25 cellular contexts compared by ENCODE assay signal in the genomic region with DNA sequence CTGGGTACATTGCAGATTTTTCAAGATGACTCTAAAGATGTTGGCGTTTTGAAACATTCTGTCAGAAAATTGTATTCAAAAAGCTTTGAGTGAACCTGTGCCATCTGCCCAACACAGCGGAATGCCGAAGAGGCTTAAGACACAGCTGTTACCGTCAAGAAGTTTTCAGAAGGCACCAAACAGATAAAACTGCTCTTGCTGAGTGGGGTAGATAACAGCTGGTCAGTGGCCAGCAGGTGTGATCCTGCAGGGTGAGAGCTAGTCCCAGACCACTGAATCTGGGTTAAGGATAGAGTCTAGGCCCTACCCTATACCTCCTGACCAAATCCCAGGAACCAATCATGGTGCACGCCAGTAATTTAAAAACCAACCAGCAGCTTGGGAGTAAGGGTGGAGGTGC.
"Had no signal": no experiment of that assay in that cellular context is flagged by ENCODE, and none has a peak within 500 bp of the region (broad histone marks: within the 10 kb centered on the region; RNA-seq: fewer than 3 reads in every experiment).

No MANE protein-coding gene starts in this region.

- H3K9me3 Mint-ChIP-seq: activated B cell treated with CpG ODN at 0.5 μM for 24 hours; activated CD4-positive, alpha-beta memory T cell treated with anti-CD3 and anti-CD28 coated beads, Interleukin-2, amount 10 ng/mL, durations not matched to agents 7 days and 5 days; activated naive CD8-positive, alpha-beta T cell treated with anti-CD3 and anti-CD28 coated beads, Interleukin-2, amount 10 ng/mL, durations not matched to agents 7 days and 5 days; activated T-cell treated with anti-CD3 and anti-CD28 coated beads, Interleukin-2, amount 50 U/mL, for 72 hours; activated T-helper 2 cell treated with anti-CD3 and anti-CD28 coated beads, Interferon-gamma antibody, Interleukin-2, Interleukin-4, amounts not matched to agents 10 μg/mL and 5 μg/mL and 100 μg/mL, durations not matched to agents 14 hours and 24 hours and 36 hours; T-helper 1 cell treated with Interleukin-12 subunit alpha and Interleukin-12 subunit beta and Interleukin-4 antibody, amounts not matched to agents 30 μg/mL and 1 μg/mL, for 36 hours had no signal

- H3K27me3 Mint-ChIP-seq: activated B cell treated with CpG ODN at 0.5 μM for 24 hours; activated CD4-positive, alpha-beta memory T cell treated with anti-CD3 and anti-CD28 coated beads, Interleukin-2, amount 10 ng/mL, durations not matched to agents 7 days and 5 days; activated naive CD8-positive, alpha-beta T cell treated with anti-CD3 and anti-CD28 coated beads, Interleukin-2, amount 10 ng/mL, durations not matched to agents 7 days and 5 days had no signal

- H3K4me1 Mint-ChIP-seq: activated B cell treated with CpG ODN at 0.5 μM for 24 hours; activated CD4-positive, alpha-beta memory T cell treated with anti-CD3 and anti-CD28 coated beads, Interleukin-2, amount 10 ng/mL, durations not matched to agents 7 days and 5 days; activated naive CD8-positive, alpha-beta T cell treated with anti-CD3 and anti-CD28 coated beads, Interleukin-2, amount 10 ng/mL, durations not matched to agents 7 days and 5 days had no signal

- H3K36me3 Mint-ChIP-seq: activated naive CD8-positive, alpha-beta T cell treated with anti-CD3 and anti-CD28 coated beads, Interleukin-2, amount 10 ng/mL, durations not matched to agents 7 days and 5 days had no signal

- H3K27ac Mint-ChIP-seq: activated B cell treated with CpG ODN at 0.5 μM for 24 hours; activated CD4-positive, alpha-beta memory T cell treated with anti-CD3 and anti-CD28 coated beads, Interleukin-2, amount 10 ng/mL, durations not matched to agents 7 days and 5 days; activated naive CD8-positive, alpha-beta T cell treated with anti-CD3 and anti-CD28 coated beads, Interleukin-2, amount 10 ng/mL, durations not matched to agents 7 days and 5 days; activated T-cell treated with anti-CD3 and anti-CD28 coated beads, Interleukin-2, amount 50 U/mL, for 72 hours; activated T-helper 2 cell treated with anti-CD3 and anti-CD28 coated beads, Interferon-gamma antibody, Interleukin-2, Interleukin-4, amounts not matched to agents 10 μg/mL and 5 μg/mL and 100 μg/mL, durations not matched to agents 14 hours and 24 hours and 36 hours; T-helper 1 cell treated with Interleukin-12 subunit alpha and Interleukin-12 subunit beta and Interleukin-4 antibody, amounts not matched to agents 30 μg/mL and 1 μg/mL, for 36 hours had no signal

- ATAC-seq: activated T-cell treated with anti-CD3 and anti-CD28 coated beads, Interleukin-2, amount 50 U/mL, for 72 hours; Panc1; Right ventricle myocardium inferior; SK-N-SH treated with all-trans-retinoic acid at 6 μM for 48 hours had no signal

- DNase-seq: activated B cell treated with CpG ODN at 0.5 μM for 24 hours; activated CD4-positive, alpha-beta memory T cell treated with anti-CD3 and anti-CD28 coated beads, Interleukin-2, amount 10 ng/mL, durations not matched to agents 7 days and 5 days; activated CD4-positive, alpha-beta T cell treated with anti-CD3 and anti-CD28 coated beads, Interleukin-2, amount 50 U/mL, for 1 hour; activated naive CD4-positive, alpha-beta T cell treated with anti-CD3 and anti-CD28 coated beads, Interleukin-2, amount 50 U/mL, for 16 hours; activated naive CD8-positive, alpha-beta T cell treated with anti-CD3 and anti-CD28 coated beads, Interleukin-2, amount 10 ng/mL, durations not matched to agents 7 days and 5 days; activated T-cell treated with anti-CD3 and anti-CD28 coated beads for 4 hours; activated T-cell treated with anti-CD3 and anti-CD28 coated beads, Interleukin-2, amount 50 U/mL, for 72 hours; central memory CD4-positive, alpha-beta T cell; MM.1S; NCI-H1105; NCI-H1436; NCI-H1694 treated with DMSO at 0.1 percent for 48 hours; NCI-H2081; NCI-H446; NCI-H526; NCI-H774; NK-92 treated with Interleukin-12 subunit alpha and Interleukin-12 subunit beta, amount 100 ng/mL, for 24 hours; OCI-M1; RPMI8226; SW 1271 had no signal

- H3K4me3 Mint-ChIP-seq: activated B cell treated with CpG ODN at 0.5 μM for 24 hours; activated CD4-positive, alpha-beta memory T cell treated with anti-CD3 and anti-CD28 coated beads, Interleukin-2, amount 10 ng/mL, durations not matched to agents 7 days and 5 days; activated naive CD8-positive, alpha-beta T cell treated with anti-CD3 and anti-CD28 coated beads, Interleukin-2, amount 10 ng/mL, durations not matched to agents 7 days and 5 days; activated T-cell treated with anti-CD3 and anti-CD28 coated beads, Interleukin-2, amount 50 U/mL, for 72 hours; T-helper 1 cell treated with Interleukin-12 subunit alpha and Interleukin-12 subunit beta and Interleukin-4 antibody, amounts not matched to agents 30 μg/mL and 1 μg/mL, for 36 hours had no signal
